ENCODE assay signal across 1 cellular context in genomic region chr21:42980959-42981523, GRCh38.
TF ChIP-seq lines count a peak whose summit lies in the region.

No MANE protein-coding gene starts in this region.

TF ChIP-seq in K562, 482 proteins besides CTCF, POLR2A, EP300 and RAD21 (continued from another document):
- TF ChIP-seq FOXK2 (conservative IDR thresholded peaks at IDR 0.05 in 1 of 2, IDR thresholded peaks at IDR 0.05 in 1 of 2; ENCODE audit: low read depth in 2 of 2) (0 out of 4 replicates have a peak, but pooled peaks of 1 of the 2 experiments have one; percentile 18), SPI1 (IDR thresholded peaks at IDR 0.05; ENCODE audit: borderline replicate concordance, low read depth, low read length) (peak; percentile 29; the same call in 1 of the 2 replicates), PRDM10 (IDR thresholded peaks at IDR 0.05; ENCODE audit: partially characterized antibody) (peak; percentile 51)
